In the genomic region with DNA sequence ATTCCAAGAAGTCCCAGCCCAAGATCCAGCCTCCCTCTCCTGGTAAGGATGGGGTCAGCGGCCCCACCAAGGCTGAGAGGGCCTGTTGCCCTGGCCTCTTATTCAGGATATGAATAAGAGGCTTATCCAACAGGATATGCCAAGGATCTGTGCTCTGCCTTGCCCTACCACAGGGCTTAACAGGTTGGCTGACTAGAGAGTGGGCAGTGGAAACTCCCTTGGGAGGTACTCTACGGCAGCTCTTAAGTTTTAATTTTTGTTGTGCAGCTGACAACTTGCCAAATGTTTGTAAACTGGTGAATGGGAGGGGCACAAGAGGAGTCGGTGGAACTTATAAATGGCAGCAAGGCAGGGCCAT, we compare ENCODE assay signal across 9 cellular contexts. TPM values are rescaled to one million over a fixed set of nuclear protein-coding genes. Genes with fewer than 3 reads are reported as not detected.
DNase-seq lines count a peak whose midpoint lies in the region; ATAC-seq and TF ChIP-seq lines count a peak whose summit lies in the region.
"Had no signal": no experiment of that assay in that cellular context is flagged by ENCODE, and none has a peak within 500 bp of the region (broad histone marks: within the 10 kb centered on the region; RNA-seq: fewer than 3 reads in every experiment).

No MANE protein-coding gene starts in this region.

- TF ChIP-seq POLR2A in gastroesophageal sphincter (IDR thresholded peaks at IDR 0.05) (no peak), sigmoid colon (IDR thresholded peaks at IDR 0.05) (no peak)

- peak; percentile 82 for DNase-seq in DMS79 treated with DMSO at 0.1 percent for 48 hours (lab: John Stamatoyannopoulos, UW)
- no peak for DNase-seq in sigmoid colon
- no peak for DNase-seq in EL
- no peak for DNase-seq in 8988T
- no peak for DNase-seq in NCI-H2227 treated with DMSO at 0.1 percent for 48 hours (lab: John Stamatoyannopoulos, UW)
- DNase-seq: activated CD4-positive, alpha-beta T cell treated with anti-CD3 and anti-CD28 coated beads, Interleukin-2, amount 50 U/mL, for 1 hour had no signal

- peaks cover 8 to 49% (median 26%) of the 10 kb centered on the region in 3 donors for H3K4me1 ChIP-seq in gastroesophageal sphincter
- peaks cover 0 to 58% (median 52%) of the 10 kb centered on the region in 4 donors for H3K4me1 ChIP-seq in sigmoid colon

- no peak for TF ChIP-seq EP300 in gastroesophageal sphincter (IDR thresholded peaks at IDR 0.05)
- no peak for TF ChIP-seq EP300 in sigmoid colon (IDR thresholded peaks at IDR 0.05)

- ATAC-seq in SK-N-SH treated with all-trans-retinoic acid at 6 μM for 48 hours, result peak; percentile 41
- no peak for ATAC-seq in gastroesophageal sphincter
- no peak for ATAC-seq in GM19397 (IDR thresholded peaks at IDR 0.05; ENCODE audit: unreplicated experiment)

- H3K4me3 ChIP-seq in gastroesophageal sphincter (no peak overlapping the region), sigmoid colon (no peak overlapping the region)

- TF ChIP-seq CTCF in gastroesophageal sphincter (IDR thresholded peaks at IDR 0.05) (no peak), sigmoid colon (IDR thresholded peaks at IDR 0.05) (no peak)

- H3K27me3 ChIP-seq in gastroesophageal sphincter (no peaks in the 10 kb centered on the region), sigmoid colon (no peaks in the 10 kb centered on the region)

- intact Hi-C loops in sigmoid colon (cut with DNase I), result no loop called here

- WGBS in gastroesophageal sphincter (ENCODE audit: low coverage in 1 of 2), 2 donors, result no CpG with 5 or more reads among the region's 3 CpGs
- 67 to 69% methylated on average over 3 of the region's 3 CpGs for WGBS in sigmoid colon, 2 donors

- H3K36me3 ChIP-seq in gastroesophageal sphincter, result peaks cover 4 to 100% of the 10 kb centered on the region in 2 donors
- H3K36me3 ChIP-seq in sigmoid colon, result peaks cover 53 to 99% (median 57%) of the 10 kb centered on the region in 4 donors

- H3K27ac ChIP-seq in gastroesophageal sphincter (peak overlapping the region; percentile 48 to 83 (median 68)), sigmoid colon (peak overlapping the region; percentile 55 to 74 (median 68))

- H3K9me3 ChIP-seq in gastroesophageal sphincter (no peaks in the 10 kb centered on the region), sigmoid colon (no peaks in the 10 kb centered on the region)

TF ChIP-seq in SK-N-SH treated with all-trans-retinoic acid at 6 μM for 48 hours, 23 proteins besides CTCF, POLR2A, EP300 and RAD21:
- TF ChIP-seq, protein P1, sequence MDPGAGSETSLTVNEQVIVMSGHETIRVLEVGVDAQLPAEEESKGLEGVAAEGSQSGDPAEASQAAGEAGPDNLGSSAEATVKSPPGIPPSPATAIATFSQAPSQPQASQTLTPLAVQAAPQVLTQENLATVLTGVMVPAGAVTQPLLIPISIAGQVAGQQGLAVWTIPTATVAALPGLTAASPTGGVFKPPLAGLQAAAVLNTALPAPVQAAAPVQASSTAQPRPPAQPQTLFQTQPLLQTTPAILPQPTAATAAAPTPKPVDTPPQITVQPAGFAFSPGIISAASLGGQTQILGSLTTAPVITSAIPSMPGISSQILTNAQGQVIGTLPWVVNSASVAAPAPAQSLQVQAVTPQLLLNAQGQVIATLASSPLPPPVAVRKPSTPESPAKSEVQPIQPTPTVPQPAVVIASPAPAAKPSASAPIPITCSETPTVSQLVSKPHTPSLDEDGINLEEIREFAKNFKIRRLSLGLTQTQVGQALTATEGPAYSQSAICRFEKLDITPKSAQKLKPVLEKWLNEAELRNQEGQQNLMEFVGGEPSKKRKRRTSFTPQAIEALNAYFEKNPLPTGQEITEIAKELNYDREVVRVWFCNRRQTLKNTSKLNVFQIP (CRISPR knock-in tag; IDR thresholded peaks at IDR 0.05; ENCODE audit: borderline replicate concordance, low read depth), result no peak
- TF ChIP-seq ISL1 (CRISPR knock-in tag; IDR thresholded peaks at IDR 0.05), result no peak; the same call in 1 of the 2 replicates

RNA-seq across cellular contexts. Expression of a gene that starts 16.5 kb away (rescaled TPM):
- total RNA-seq in gastroesophageal sphincter (10 to 100 TPM; 13.7 to 30.0 (median 15.5) TPM), sigmoid colon (10 to 100 TPM in 3 of 4 donors, 1 to 10 TPM in 1; 9.6 to 24.9 (median 14.1) TPM)
- polyA plus RNA-seq in sigmoid colon, result 10 to 100 TPM in 1 of 3 donors, 1 to 10 TPM in 2; 5.1 to 12.1 (median 7.2) TPM

RNA-seq across cellular contexts. Expression of a gene that starts 55.2 kb away (rescaled TPM):
- total RNA-seq in gastroesophageal sphincter (10 to 100 TPM; 10.5 to 36.9 (median 17.1) TPM), sigmoid colon (10 to 100 TPM in 2 of 4 donors, 1 to 10 TPM in 2; 7.5 to 13.6 (median 10.7) TPM)
- 10 to 100 TPM; 12.0 to 19.4 (median 17.5) TPM for polyA plus RNA-seq in sigmoid colon
